7 cellular contexts compared by ENCODE assay signal in the genomic region with DNA sequence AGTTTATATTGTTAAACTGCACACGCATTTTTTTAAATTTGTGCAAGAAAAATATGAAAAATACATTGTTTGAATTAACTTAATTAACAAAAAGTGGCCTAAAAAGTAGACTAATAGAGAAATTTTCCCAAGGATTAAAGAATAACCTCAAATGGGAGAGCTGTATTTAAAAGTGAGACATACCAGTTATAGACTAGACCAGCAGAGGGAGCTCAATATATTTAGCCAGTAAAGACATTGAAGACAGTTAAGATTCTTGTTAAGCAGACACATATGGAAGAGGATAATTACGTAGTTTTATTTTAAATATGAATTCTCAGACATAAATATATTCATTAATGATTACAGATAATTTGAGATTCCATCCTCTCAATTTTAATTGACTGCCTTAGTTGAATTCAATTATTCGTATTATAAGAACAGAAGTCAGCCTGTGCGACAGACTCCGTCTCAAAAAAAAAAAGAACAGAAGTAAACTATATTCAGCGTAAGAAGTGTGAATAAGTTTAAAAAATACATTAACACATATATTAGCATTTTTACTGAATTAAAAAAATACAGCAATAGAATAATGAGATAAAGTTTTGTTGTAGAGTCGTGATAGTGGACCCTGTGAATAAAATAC.
A peak's percentile ranks its signal among the peaks of the same experiment; 100 is the strongest.
DNase-seq lines count a peak whose midpoint lies in the region; ATAC-seq, FAIRE-seq and TF ChIP-seq lines count a peak whose summit lies in the region.

No MANE protein-coding gene starts in this region.

- no peaks in the 10 kb centered on the region for H3K36me3 ChIP-seq in RWPE2 (ENCODE audit: low read depth)

- no peaks in the 10 kb centered on the region for H3K4me1 ChIP-seq in RWPE2 (ENCODE audit: insufficient read depth, poor library complexity, severe bottlenecking)

- no peak for TF ChIP-seq POLR2A in H54 (IDR thresholded peaks at IDR 0.05; ENCODE audit: low read depth, low read length)

- no peak for FAIRE-seq in H54 (lab: Jason Lieb, UNC)

- TF ChIP-seq CTCF in GM12865 (IDR thresholded peaks at IDR 0.05; ENCODE audit: insufficient read depth, low read depth, low read length, missing control alignments) (peak; percentile 35), LNCaP clone FGC (IDR thresholded peaks at IDR 0.05; ENCODE audit: control insufficient read depth, extremely low read depth, insufficient read depth) (peak; percentile 69), RWPE2 (IDR thresholded peaks at IDR 0.05; ENCODE audit: poor library complexity, severe bottlenecking) (peak; percentile 88), fibroblast of pulmonary artery (IDR thresholded peaks at IDR 0.05; ENCODE audit: low read length, missing control alignments) (peak; percentile 82)

- peak; percentile 65; the same call in 2 of the 3 replicates for ATAC-seq in RWPE2 (ENCODE audit: low read depth)

- H3K27me3 ChIP-seq in RWPE2 (ENCODE audit: insufficient read depth, poor library complexity, severe bottlenecking): no peaks in the 10 kb centered on the region

- no peak overlapping the region for H3K4me3 ChIP-seq in GM12865 (ENCODE audit: low read depth, low read length)
- no peak overlapping the region for H3K4me3 ChIP-seq in LNCaP clone FGC (ENCODE audit: low read depth, low read length)
- H3K4me3 ChIP-seq in RWPE2 (ENCODE audit: severe bottlenecking): no peak overlapping the region
- no peak overlapping the region for H3K4me3 ChIP-seq in fibroblast of pulmonary artery (replicated peaks; ENCODE audit: low read depth, low read length)

- H3K9me3 ChIP-seq in RWPE2 (ENCODE audit: severe bottlenecking): no peaks in the 10 kb centered on the region

- DNase-seq in GM12865 (ENCODE audit: low read depth) (peak; percentile 48), H54 (ENCODE audit: insufficient read length, low spot score) (peak; percentile 1), LNCaP clone FGC (ENCODE audit: low read depth) (peak; percentile 38), RWPE2 (ENCODE audit: low spot score) (no peak), fibroblast of pulmonary artery (ENCODE audit: low read depth) (peak; percentile 71), smooth muscle cell of the brain vasculature (ENCODE audit: low read depth, low spot score) (peak; percentile 29), cerebellar nuclear complex (lab: John Stamatoyannopoulos, UW) (no peak)

- no peak overlapping the region for H3K27ac ChIP-seq in RWPE2 (ENCODE audit: poor library complexity, severe bottlenecking)

Comparison
In these comparisons a context has a peak if more than half of its experiments do, and no peak if none do; other contexts are left out.
1. DNase-seq: peak in GM12865 (single experiment), H54 (single experiment), LNCaP clone FGC (single experiment), fibroblast of pulmonary artery (single experiment) and smooth muscle cell of the brain vasculature (single experiment); none in RWPE2 (single experiment) and cerebellar nuclear complex (0 of 2).
2. CTCF ChIP-seq: peak in every context shown above with its lines; median percentile 88 in RWPE2; 82 in fibroblast of pulmonary artery; 69 in LNCaP clone FGC; 35 in GM12865.